Comparison of ENCODE assay signal across 16 cellular contexts in genomic region chr5:159184236-159184635, GRCh38. TPM values are rescaled to one million over a fixed set of nuclear protein-coding genes. Genes with fewer than 3 reads are reported as not detected.
DNase-seq lines count a peak whose midpoint lies in the region; ATAC-seq and FAIRE-seq lines count a peak whose summit lies in the region.
"Had no signal": no experiment of that assay in that cellular context is flagged by ENCODE, and none has a peak within 500 bp of the region (broad histone marks: within the 10 kb centered on the region; RNA-seq: fewer than 3 reads in every experiment).

No MANE protein-coding gene starts in this region.

- no peak overlapping the region for H3K27ac ChIP-seq in small intestine (ENCODE audit: low read depth in 1 of 2, low read length in 1 of 2)

- no peaks in the 10 kb centered on the region for H3K27me3 Mint-ChIP-seq in activated CD4-positive, alpha-beta memory T cell treated with anti-CD3 and anti-CD28 coated beads for 36 hours
- H3K27me3 Mint-ChIP-seq in activated CD4-positive, alpha-beta memory T cell treated with anti-CD3 and anti-CD28 coated beads, Interleukin-2, amount 10 ng/mL, durations not matched to agents 7 days and 5 days, result no peaks in the 10 kb centered on the region
- H3K27me3 Mint-ChIP-seq in T-cell, result no peaks in the 10 kb centered on the region
- H3K27me3 Mint-ChIP-seq: CD8-positive, alpha-beta memory T cell; progenitor cell of endocrine pancreas had no signal

- CTCF ChIA-PET in activated CD4-positive, alpha-beta memory T cell treated with anti-CD3 and anti-CD28 coated beads for 36 hours (lab: Charles Lee), result no interaction called here
- CTCF ChIA-PET in activated CD4-positive, alpha-beta memory T cell treated with anti-CD3 and anti-CD28 coated beads, Interleukin-2, amount 10 ng/mL, durations not matched to agents 7 days and 5 days (lab: Charles Lee), result interaction anchor here (1.1 kb wide), 1 partner anchor 27 kb away, joined by 3 read pairs; no protein-coding TSS in a partner anchor
- CTCF ChIA-PET in T-cell (lab: Charles Lee), result interaction anchor here in 1 of 2 donors (1.2 kb wide), 1 partner anchor 27 kb away, joined by 3 read pairs; no protein-coding TSS in a partner anchor

- H3K36me3 Mint-ChIP-seq in activated CD4-positive, alpha-beta memory T cell treated with anti-CD3 and anti-CD28 coated beads for 36 hours, result peaks cover 27% of the 10 kb centered on the region
- H3K36me3 Mint-ChIP-seq in activated CD4-positive, alpha-beta memory T cell treated with anti-CD3 and anti-CD28 coated beads, Interleukin-2, amount 10 ng/mL, durations not matched to agents 7 days and 5 days (ENCODE audit: low read depth), result peaks cover 51% of the 10 kb centered on the region
- H3K36me3 Mint-ChIP-seq in T-cell, result peaks cover 25% of the 10 kb centered on the region

- peak; percentile 84 for FAIRE-seq in small intestine (lab: Jason Lieb, UNC)

- peaks cover 0 to 4% of the 10 kb centered on the region in 2 donors for H3K36me3 ChIP-seq in small intestine (ENCODE audit: control insufficient read depth in 2 of 2, insufficient read depth in 2 of 2, low read length in 2 of 2)

- peaks cover 0 to 8% of the 10 kb centered on the region in 2 donors for H3K4me1 ChIP-seq in small intestine (ENCODE audit: control insufficient read depth in 2 of 2, insufficient read depth in 1 of 2, low read depth in 1 of 2, low read length in 1 of 2)

- ATAC-seq in T-cell (replicated peaks in 1 of 4) (no peak), HG02763 (IDR thresholded peaks at IDR 0.05; ENCODE audit: unreplicated experiment) (no peak)

- no peaks in the 10 kb centered on the region for H3K9me3 Mint-ChIP-seq in activated CD4-positive, alpha-beta memory T cell treated with anti-CD3 and anti-CD28 coated beads for 36 hours
- H3K9me3 Mint-ChIP-seq in activated CD4-positive, alpha-beta memory T cell treated with anti-CD3 and anti-CD28 coated beads, Interleukin-2, amount 10 ng/mL, durations not matched to agents 7 days and 5 days, result no peaks in the 10 kb centered on the region
- H3K9me3 Mint-ChIP-seq in T-cell, result no peaks in the 10 kb centered on the region
- H3K9me3 Mint-ChIP-seq: CD8-positive, alpha-beta memory T cell had no signal

- H3K27ac Mint-ChIP-seq in activated CD4-positive, alpha-beta memory T cell treated with anti-CD3 and anti-CD28 coated beads for 36 hours, result peak overlapping the region; percentile 62
- H3K27ac Mint-ChIP-seq in activated CD4-positive, alpha-beta memory T cell treated with anti-CD3 and anti-CD28 coated beads, Interleukin-2, amount 10 ng/mL, durations not matched to agents 7 days and 5 days, result no peak overlapping the region
- peak overlapping the region; percentile 53 to 83 for H3K27ac Mint-ChIP-seq in T-cell

- WGBS in small intestine, 3 donors, result 78 to 88% (median 82%) methylated on average over 3 of the region's 3 CpGs

- peaks cover 70% of the 10 kb centered on the region for H3K4me1 Mint-ChIP-seq in activated CD4-positive, alpha-beta memory T cell treated with anti-CD3 and anti-CD28 coated beads for 36 hours (ENCODE audit: low read depth)
- H3K4me1 Mint-ChIP-seq in activated CD4-positive, alpha-beta memory T cell treated with anti-CD3 and anti-CD28 coated beads, Interleukin-2, amount 10 ng/mL, durations not matched to agents 7 days and 5 days, result peaks cover 48% of the 10 kb centered on the region
- peaks cover 61 to 71% (median 69%) of the 10 kb centered on the region in 3 donors for H3K4me1 Mint-ChIP-seq in T-cell

- H3K9me3 ChIP-seq in small intestine (ENCODE audit: control insufficient read depth, low read depth), result no peaks in the 10 kb centered on the region

- DNase-seq in activated CD4-positive, alpha-beta memory T cell treated with anti-CD3 and anti-CD28 coated beads for 36 hours, result no peak
- no peak for DNase-seq in activated CD4-positive, alpha-beta memory T cell treated with anti-CD3 and anti-CD28 coated beads, Interleukin-2, amount 10 ng/mL, durations not matched to agents 7 days and 5 days
- DNase-seq in T-cell (no peak), fibroblast of gingiva (ENCODE audit: low read depth) (peak; percentile 27), small intestine (no peak), GM19238 (ENCODE audit: insufficient read length, low spot score) (no peak), SHP77 (lab: John Stamatoyannopoulos, UW) (no peak)
- DNase-seq: amygdala; CD8-positive, alpha-beta memory T cell; hypothalamus; left cardiac atrium; NCI-H69; substantia nigra had no signal

- no peaks in the 10 kb centered on the region for H3K27me3 ChIP-seq in small intestine (ENCODE audit: control insufficient read depth in 2 of 2, insufficient read depth in 2 of 2, low read length in 2 of 2)

- POLR2A ChIA-PET in activated CD4-positive, alpha-beta memory T cell treated with anti-CD3 and anti-CD28 coated beads for 36 hours (lab: Charles Lee), result interaction anchor here (0.8 kb wide), 1 partner anchor 21 kb away, joined by 4 read pairs; no protein-coding TSS in a partner anchor
- POLR2A ChIA-PET in activated CD4-positive, alpha-beta memory T cell treated with anti-CD3 and anti-CD28 coated beads, Interleukin-2, amount 10 ng/mL, durations not matched to agents 7 days and 5 days (lab: Charles Lee), result interaction anchor here (1.2 to 3.0 kb wide), 2 partner anchors 8 to 24 kb away, joined by 3 to 13 read pairs; no protein-coding TSS in a partner anchor
- POLR2A ChIA-PET in T-cell (lab: Charles Lee), result interaction anchor here in 1 of 2 donors (0.6 kb wide), 1 partner anchor 13 kb away, joined by 3 read pairs; no protein-coding TSS in a partner anchor

- no peak overlapping the region for H3K4me3 Mint-ChIP-seq in activated CD4-positive, alpha-beta memory T cell treated with anti-CD3 and anti-CD28 coated beads for 36 hours
- no peak overlapping the region for H3K4me3 Mint-ChIP-seq in activated CD4-positive, alpha-beta memory T cell treated with anti-CD3 and anti-CD28 coated beads, Interleukin-2, amount 10 ng/mL, durations not matched to agents 7 days and 5 days
- no peak overlapping the region for H3K4me3 Mint-ChIP-seq in T-cell
- H3K4me3 Mint-ChIP-seq: CD8-positive, alpha-beta memory T cell had no signal

- no peak overlapping the region for H3K4me3 ChIP-seq in small intestine (ENCODE audit: low read depth in 1 of 2, low read length in 2 of 2)
- H3K4me3 ChIP-seq: coronary artery had no signal

- intact Hi-C loops in activated CD4-positive, alpha-beta memory T cell treated with anti-CD3 and anti-CD28 coated beads for 36 hours (cut with micrococcal nuclease), result no loop called here

RNA-seq across cellular contexts. Expression of gene RNF145, which starts 25.1 kb away (rescaled TPM):
- 10 to 100 TPM; 91.4 to 92.6 TPM for total RNA-seq in activated CD4-positive, alpha-beta memory T cell treated with anti-CD3 and anti-CD28 coated beads for 36 hours
- total RNA-seq in activated CD4-positive, alpha-beta memory T cell treated with anti-CD3 and anti-CD28 coated beads, Interleukin-2, amount 10 ng/mL, durations not matched to agents 7 days and 5 days, result 100 to 1,000 TPM; 126 to 127 TPM
- total RNA-seq in T-cell, result 10 to 100 TPM; 54.0 to 62.8 (median 60.1) TPM
- polyA plus RNA-seq in small intestine, result 10 to 100 TPM in 2 of 3 donors, 1 to 10 TPM in 1; 6.5 to 29.8 (median 16.5) TPM
